18 cellular contexts compared by ENCODE assay signal in genomic region chr7:73477376-73477775, GRCh38. TPM values are rescaled to one million over a fixed set of nuclear protein-coding genes. Genes with fewer than 3 reads are reported as not detected.
"Had no signal": no experiment of that assay in that cellular context is flagged by ENCODE, and none has a peak within 500 bp of the region (broad histone marks: within the 10 kb centered on the region; RNA-seq: fewer than 3 reads in every experiment).

No MANE protein-coding gene starts in this region.

- H3K27me3 Mint-ChIP-seq: activated B cell treated with CpG ODN at 0.5 μM for 24 hours; activated CD4-positive, alpha-beta T cell treated with anti-CD3 and anti-CD28 coated beads, Interleukin-2, amount 10 ng/mL, durations not matched to agents 7 days and 5 days; activated naive CD8-positive, alpha-beta T cell treated with anti-CD3 and anti-CD28 coated beads, Interleukin-2, amount 10 ng/mL, durations not matched to agents 7 days and 5 days; stimulated activated naive B cell treated with anti-CD40 and anti-IgM and Interleukin-4, amounts not matched to agents 10 μg/mL and 1 μg/mL and 100 μg/mL, for 72 hours had no signal

- H3K9me3 Mint-ChIP-seq: activated B cell treated with CpG ODN at 0.5 μM for 24 hours; activated CD4-positive, alpha-beta T cell treated with anti-CD3 and anti-CD28 coated beads, Interleukin-2, amount 10 ng/mL, durations not matched to agents 7 days and 5 days; activated naive CD8-positive, alpha-beta T cell treated with anti-CD3 and anti-CD28 coated beads, Interleukin-2, amount 10 ng/mL, durations not matched to agents 7 days and 5 days; neural progenitor cell; stimulated activated naive B cell treated with anti-CD40 and anti-IgM and Interleukin-4, amounts not matched to agents 10 μg/mL and 1 μg/mL and 100 μg/mL, for 72 hours; T-helper 1 cell treated with Interleukin-12 subunit alpha and Interleukin-12 subunit beta and Interleukin-4 antibody, amounts not matched to agents 30 μg/mL and 1 μg/mL, for 36 hours had no signal

- DNase-seq: activated B cell treated with CpG ODN at 0.5 μM for 24 hours; activated CD4-positive, alpha-beta T cell treated with anti-CD3 and anti-CD28 coated beads, Interleukin-2, amount 10 ng/mL, durations not matched to agents 7 days and 5 days; activated CD8-positive, alpha-beta memory T cell treated with anti-CD3 and anti-CD28 coated beads for 24 hours; activated naive CD8-positive, alpha-beta T cell treated with anti-CD3 and anti-CD28 coated beads, Interleukin-2, amount 10 ng/mL, durations not matched to agents 7 days and 5 days; anterior cingulate cortex; dermis blood vessel endothelial cell; foreskin melanocyte; kidney glomerular epithelial cell; ovary; stimulated activated CD4-positive, alpha-beta T cell treated with anti-CD3 and anti-CD28 coated beads, Interleukin-2, amount 100 ng/mL, for 24 hours; stimulated activated naive B cell treated with anti-CD40 and anti-IgM and Interleukin-4, amounts not matched to agents 10 μg/mL and 1 μg/mL and 100 μg/mL, for 72 hours; substantia nigra; uterus had no signal

- H3K36me3 ChIP-seq: ovary, uterus had no signal

- H3K4me3 ChIP-seq: neural progenitor cell, ovary, tibial nerve, uterus had no signal

- H3K4me1 ChIP-seq: neural progenitor cell, tibial nerve, uterus had no signal

- H3K9me3 ChIP-seq: ovary, tibial nerve, uterus had no signal

- H3K27me3 ChIP-seq: neural progenitor cell, ovary, tibial nerve, uterus had no signal

- H3K4me3 Mint-ChIP-seq: activated B cell treated with CpG ODN at 0.5 μM for 24 hours; activated CD4-positive, alpha-beta T cell treated with anti-CD3 and anti-CD28 coated beads, Interleukin-2, amount 10 ng/mL, durations not matched to agents 7 days and 5 days; activated naive CD8-positive, alpha-beta T cell treated with anti-CD3 and anti-CD28 coated beads, Interleukin-2, amount 10 ng/mL, durations not matched to agents 7 days and 5 days; neural progenitor cell; stimulated activated naive B cell treated with anti-CD40 and anti-IgM and Interleukin-4, amounts not matched to agents 10 μg/mL and 1 μg/mL and 100 μg/mL, for 72 hours; T-helper 1 cell treated with Interleukin-12 subunit alpha and Interleukin-12 subunit beta and Interleukin-4 antibody, amounts not matched to agents 30 μg/mL and 1 μg/mL, for 36 hours had no signal

- H3K27ac Mint-ChIP-seq: activated naive CD8-positive, alpha-beta T cell treated with anti-CD3 and anti-CD28 coated beads, Interleukin-2, amount 10 ng/mL, durations not matched to agents 7 days and 5 days; neural progenitor cell had no signal

- ATAC-seq: sciatic nerve; stimulated activated naive B cell treated with anti-CD40 and anti-IgM and Interleukin-4, amounts not matched to agents 10 μg/mL and 1 μg/mL and 100 μg/mL, for 72 hours had no signal

- H3K27ac ChIP-seq: epithelial cell of prostate, neural progenitor cell, ovary, tibial nerve, uterus had no signal

RNA-seq across cellular contexts. Expression of gene FZD9, which starts 43.8 kb away (rescaled TPM):
- total RNA-seq: activated CD4-positive, alpha-beta T cell treated with anti-CD3 and anti-CD28 coated beads, Interleukin-2, amount 10 ng/mL, durations not matched to agents 7 days and 5 days had no signal
